Comparison of ENCODE assay signal across 30 cellular contexts in the genomic region with DNA sequence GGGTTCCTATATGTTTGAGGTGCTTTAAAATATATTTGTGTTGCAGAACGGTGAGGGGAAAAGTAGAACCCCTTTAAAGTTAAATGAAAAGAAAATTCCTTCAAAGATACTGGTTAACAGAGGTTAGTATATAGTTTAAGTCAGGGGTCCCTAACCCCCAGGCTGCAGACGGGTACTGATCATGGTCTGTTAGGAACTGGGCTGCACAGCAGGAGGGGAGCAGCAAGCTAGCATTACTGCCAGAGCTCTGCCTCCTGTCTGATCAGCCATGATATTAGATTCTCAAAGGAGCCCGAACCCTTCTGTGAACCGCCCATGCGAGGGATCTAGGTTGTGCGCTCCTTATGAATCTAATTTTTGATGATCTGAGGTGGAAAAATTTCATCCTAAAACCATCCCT.
"Had no signal": no experiment of that assay in that cellular context is flagged by ENCODE, and none has a peak within 500 bp of the region (broad histone marks: within the 10 kb centered on the region; RNA-seq: fewer than 3 reads in every experiment).

No MANE protein-coding gene starts in this region.

- H3K4me1 Mint-ChIP-seq: activated CD4-positive, alpha-beta memory T cell treated with anti-CD3 and anti-CD28 coated beads, Interleukin-2, amount 10 ng/mL, durations not matched to agents 7 days and 5 days; activated CD4-positive, alpha-beta T cell treated with anti-CD3 and anti-CD28 coated beads, Interleukin-2, amount 10 ng/mL, durations not matched to agents 7 days and 5 days; activated naive CD4-positive, alpha-beta T cell treated with anti-CD3 and anti-CD28 coated beads, Interleukin-2, amount 10 ng/mL, durations not matched to agents 7 days and 5 days; activated naive CD8-positive, alpha-beta T cell treated with anti-CD3 and anti-CD28 coated beads, Interleukin-2, amount 10 ng/mL, durations not matched to agents 7 days and 5 days; brain; central memory CD8-positive, alpha-beta T cell had no signal

- H3K9me3 Mint-ChIP-seq: central memory CD8-positive, alpha-beta T cell had no signal

- H3K27ac Mint-ChIP-seq: activated CD4-positive, alpha-beta memory T cell treated with anti-CD3 and anti-CD28 coated beads, Interleukin-2, amount 10 ng/mL, durations not matched to agents 7 days and 5 days; activated CD4-positive, alpha-beta T cell treated with anti-CD3 and anti-CD28 coated beads, Interleukin-2, amount 10 ng/mL, durations not matched to agents 7 days and 5 days; activated naive CD4-positive, alpha-beta T cell treated with anti-CD3 and anti-CD28 coated beads, Interleukin-2, amount 10 ng/mL, durations not matched to agents 7 days and 5 days; activated naive CD4-positive, alpha-beta T cell treated with anti-CD3 and anti-CD28 coated beads, Interleukin-2, amount 50 U/mL, for 72 hours; activated naive CD8-positive, alpha-beta T cell treated with anti-CD3 and anti-CD28 coated beads, Interleukin-2, amount 10 ng/mL, durations not matched to agents 7 days and 5 days; activated T-cell treated with anti-CD3 and anti-CD28 coated beads, Interleukin-2, amount 50 U/mL, for 24 hours; activated T-cell treated with anti-CD3 and anti-CD28 coated beads, Interleukin-2, amount 50 U/mL, for 72 hours; brain; effector memory CD8-positive, alpha-beta T cell had no signal

- H3K36me3 ChIP-seq: ascending aorta, breast epithelium, cardiac muscle cell, esophagus squamous epithelium, gastroesophageal sphincter, heart right ventricle had no signal

- H3K36me3 Mint-ChIP-seq: activated naive CD4-positive, alpha-beta T cell treated with anti-CD3 and anti-CD28 coated beads, Interleukin-2, amount 10 ng/mL, durations not matched to agents 7 days and 5 days; activated naive CD4-positive, alpha-beta T cell treated with anti-CD3 and anti-CD28 coated beads, Interleukin-2, amount 50 U/mL, for 72 hours; activated naive CD8-positive, alpha-beta T cell treated with anti-CD3 and anti-CD28 coated beads, Interleukin-2, amount 10 ng/mL, durations not matched to agents 7 days and 5 days; brain had no signal

- H3K27ac ChIP-seq: ascending aorta, breast epithelium, cardiac muscle cell, coronary artery, epithelial cell of prostate, esophagus squamous epithelium, gastroesophageal sphincter, heart right ventricle had no signal

- H3K27me3 ChIP-seq: ascending aorta, breast epithelium, cardiac muscle cell, esophagus squamous epithelium, gastroesophageal sphincter had no signal

- H3K4me1 ChIP-seq: ascending aorta, breast epithelium, gastroesophageal sphincter, heart right ventricle had no signal

- DNase-seq: activated CD4-positive, alpha-beta memory T cell treated with anti-CD3 and anti-CD28 coated beads, Interleukin-2, amount 10 ng/mL, durations not matched to agents 7 days and 5 days; activated CD4-positive, alpha-beta T cell treated with anti-CD3 and anti-CD28 coated beads for 1 hour; activated CD4-positive, alpha-beta T cell treated with anti-CD3 and anti-CD28 coated beads for 4 hours; activated CD4-positive, alpha-beta T cell treated with anti-CD3 and anti-CD28 coated beads, Interleukin-2, amount 10 ng/mL, durations not matched to agents 7 days and 5 days; activated CD4-positive, alpha-beta T cell treated with anti-CD3 and anti-CD28 coated beads, Interleukin-2, amount 50 U/mL, for 4 hours; activated CD8-positive, alpha-beta memory T cell treated with anti-CD3 and anti-CD28 coated beads, Interleukin-2, amount 50 U/mL, for 48 hours; activated gamma-delta T cell; activated naive CD4-positive, alpha-beta T cell; activated naive CD4-positive, alpha-beta T cell treated with anti-CD3 and anti-CD28 coated beads, Interleukin-2, amount 10 ng/mL, durations not matched to agents 7 days and 5 days; activated naive CD8-positive, alpha-beta T cell treated with anti-CD3 and anti-CD28 coated beads, Interleukin-2, amount 10 ng/mL, durations not matched to agents 7 days and 5 days; activated T-cell treated with anti-CD3 and anti-CD28 coated beads for 4 hours; activated T-cell treated with anti-CD3 and anti-CD28 coated beads, Interleukin-2, amount 50 U/mL, for 24 hours; activated T-cell treated with anti-CD3 and anti-CD28 coated beads, Interleukin-2, amount 50 U/mL, for 72 hours; dermis blood vessel endothelial cell; effector CD4-positive, alpha-beta T cell; effector memory CD8-positive, alpha-beta T cell; esophagus squamous epithelium; foreskin melanocyte; heart right ventricle; T-helper 1 cell; T-helper 2 cell had no signal

- H3K4me3 ChIP-seq: ascending aorta, breast epithelium, cardiac muscle cell, coronary artery, esophagus squamous epithelium, gastroesophageal sphincter, heart right ventricle had no signal

- H3K4me3 Mint-ChIP-seq: activated CD4-positive, alpha-beta memory T cell treated with anti-CD3 and anti-CD28 coated beads, Interleukin-2, amount 10 ng/mL, durations not matched to agents 7 days and 5 days; activated CD4-positive, alpha-beta T cell treated with anti-CD3 and anti-CD28 coated beads, Interleukin-2, amount 10 ng/mL, durations not matched to agents 7 days and 5 days; activated naive CD4-positive, alpha-beta T cell treated with anti-CD3 and anti-CD28 coated beads, Interleukin-2, amount 10 ng/mL, durations not matched to agents 7 days and 5 days; activated naive CD8-positive, alpha-beta T cell treated with anti-CD3 and anti-CD28 coated beads, Interleukin-2, amount 10 ng/mL, durations not matched to agents 7 days and 5 days; activated T-cell treated with anti-CD3 and anti-CD28 coated beads, Interleukin-2, amount 50 U/mL, for 24 hours; activated T-cell treated with anti-CD3 and anti-CD28 coated beads, Interleukin-2, amount 50 U/mL, for 72 hours; brain; central memory CD8-positive, alpha-beta T cell; effector memory CD8-positive, alpha-beta T cell had no signal

- ATAC-seq: activated naive CD4-positive, alpha-beta T cell treated with anti-CD3 and anti-CD28 coated beads, Interleukin-2, amount 50 U/mL, for 72 hours; activated T-cell treated with anti-CD3 and anti-CD28 coated beads, Interleukin-2, amount 50 U/mL, for 72 hours; effector memory CD8-positive, alpha-beta T cell; gastroesophageal sphincter; heart right ventricle had no signal

- H3K27me3 Mint-ChIP-seq: activated naive CD4-positive, alpha-beta T cell treated with anti-CD3 and anti-CD28 coated beads, Interleukin-2, amount 10 ng/mL, durations not matched to agents 7 days and 5 days had no signal

- H3K9me3 ChIP-seq: ascending aorta, breast epithelium, esophagus squamous epithelium had no signal
